In the genomic region with DNA sequence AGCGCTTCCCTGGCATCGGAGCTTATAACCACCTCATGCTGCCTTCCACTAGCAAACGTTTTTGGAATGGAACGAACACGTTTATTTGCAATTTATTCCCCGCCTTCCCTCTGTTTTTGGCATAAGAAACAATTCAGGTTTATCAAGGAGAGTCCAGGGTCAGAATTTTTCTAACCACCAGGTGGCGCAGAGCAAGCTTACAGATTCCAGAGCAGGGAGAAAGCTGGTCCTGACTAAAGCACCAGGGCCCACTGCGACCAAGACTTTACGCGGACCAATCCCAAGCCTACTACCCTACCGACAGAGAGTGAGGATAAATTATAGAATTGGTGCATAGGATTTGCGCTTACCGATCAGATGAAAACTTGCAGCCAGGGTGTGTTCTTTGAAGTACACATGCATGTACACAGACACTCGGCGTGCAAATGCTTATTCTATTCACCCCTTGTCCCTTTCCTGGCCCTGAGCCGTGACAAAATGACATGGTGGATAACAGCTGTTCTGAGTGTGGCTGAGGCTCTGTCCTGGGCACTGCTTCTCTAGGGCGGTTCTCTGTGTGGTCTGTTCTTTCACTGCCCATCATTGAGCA, we compare ENCODE assay signal across 8 cellular contexts. TPM values are rescaled to one million over a fixed set of nuclear protein-coding genes. Genes with fewer than 3 reads are reported as not detected.
DNase-seq lines count a peak whose midpoint lies in the region; ATAC-seq and TF ChIP-seq lines count a peak whose summit lies in the region.

No MANE protein-coding gene starts in this region.

- H3K36me3 Mint-ChIP-seq in CD14-positive monocyte = peaks cover 21 to 24% of the 10 kb centered on the region in 2 donors

- TF ChIP-seq POLR2A in adrenal gland (IDR thresholded peaks at IDR 0.05) = no peak
- TF ChIP-seq POLR2A in prostate gland (IDR thresholded peaks at IDR 0.05) = no peak

- TF ChIP-seq CTCF in CD14-positive monocyte (IDR thresholded peaks at IDR 0.05) = peak; percentile 86
- TF ChIP-seq CTCF in LNCaP clone FGC (IDR thresholded peaks at IDR 0.05; ENCODE audit: control insufficient read depth, extremely low read depth, insufficient read depth) = peak; percentile 76
- peak; percentile 71 to 86 (median 78) for TF ChIP-seq CTCF in adrenal gland (IDR thresholded peaks at IDR 0.05)
- TF ChIP-seq CTCF in right atrium auricular region (IDR thresholded peaks at IDR 0.05) = peak; percentile 69 to 87
- TF ChIP-seq CTCF in prostate gland (IDR thresholded peaks at IDR 0.05) = peak in 3 of 4 experiments; percentile 75 to 80 (median 80)

- H3K9me3 ChIP-seq in SK-N-MC (ENCODE audit: low read depth, low read length) (no peaks in the 10 kb centered on the region), adrenal gland (replicated peaks in 1 of 3) (no peaks in the 10 kb centered on the region), right atrium auricular region (no peaks in the 10 kb centered on the region), prostate gland (no peaks in the 10 kb centered on the region)

- H3K4me3 ChIP-seq in LNCaP clone FGC (ENCODE audit: low read depth, low read length) (no peak overlapping the region), SK-N-MC (peak overlapping the region; percentile 44), adrenal gland (no peak overlapping the region), right atrium auricular region (peak overlapping the region; percentile 7 to 19), prostate gland (peak overlapping the region in 1 of 2 donors; percentile 7)

- peak; percentile 69 for ATAC-seq in GM19452 (IDR thresholded peaks at IDR 0.05; ENCODE audit: unreplicated experiment)
- ATAC-seq in GM18873 (IDR thresholded peaks at IDR 0.05; ENCODE audit: low FRiP score, unreplicated experiment) = no peak

- H3K27me3 Mint-ChIP-seq in CD14-positive monocyte (ENCODE audit: low read depth in 3 of 3) = peaks cover 0 to 6% (median 3%) of the 10 kb centered on the region in 3 donors

- H3K4me1 Mint-ChIP-seq in CD14-positive monocyte = peaks cover 10% of the 10 kb centered on the region

- H3K27ac Mint-ChIP-seq in CD14-positive monocyte = peak overlapping the region in 2 of 7 donors; percentile 50 to 55

- no peak overlapping the region for H3K9ac ChIP-seq in SK-N-MC (ENCODE audit: insufficient read length)

- intact Hi-C loops in CD14-positive monocyte (cut with micrococcal nuclease) (loop anchor here (5.0 to 10.0 kb wide), 3 partner anchors 474 to 992 kb away; no protein-coding TSS in a partner anchor), adrenal gland (cut with DNase I) (loop anchor here in 1 of 2 donors (10.0 kb wide), 1 partner anchor 594 kb away; no protein-coding TSS in a partner anchor), prostate gland (cut with DNase I) (loop anchor here (5.0 to 10.0 kb wide), 3 partner anchors 282 to 994 kb away; no protein-coding TSS in a partner anchor)

- DNase-seq in CD14-positive monocyte (ENCODE audit: low spot score) = peak; percentile 62
- DNase-seq in LNCaP clone FGC (ENCODE audit: low read depth) = peak; percentile 58
- DNase-seq in SK-N-MC (ENCODE audit: low read depth, low spot score) = peak; percentile 59
- DNase-seq in adrenal gland = peak; percentile 75 to 93 (median 85)
- DNase-seq in right atrium auricular region (ENCODE audit: low spot score) = peak; percentile 88
- DNase-seq in prostate gland (ENCODE audit: low spot score) = peak; percentile 80

- H3K27ac ChIP-seq in SK-N-MC = peak overlapping the region; percentile 22; the same call in 1 of the 2 replicates
- H3K27ac ChIP-seq in adrenal gland = no peak overlapping the region
- peak overlapping the region in 1 of 2 donors; percentile 46 for H3K27ac ChIP-seq in right atrium auricular region
- H3K27ac ChIP-seq in prostate gland = peak overlapping the region in 1 of 2 donors; percentile 35

- H3K4me1 ChIP-seq in adrenal gland (replicated peaks in 1 of 2) (no peaks in the 10 kb centered on the region), right atrium auricular region (peaks cover 0 to 16% of the 10 kb centered on the region in 2 donors), prostate gland (replicated peaks) (no peaks in the 10 kb centered on the region)

- H3K36me3 ChIP-seq in SK-N-MC (ENCODE audit: insufficient read depth, low read length) (peaks cover 23% of the 10 kb centered on the region), adrenal gland (replicated peaks in 1 of 2) (peaks cover 0 to 7% of the 10 kb centered on the region in 2 donors), right atrium auricular region (peaks cover 18% of the 10 kb centered on the region), prostate gland (no peaks in the 10 kb centered on the region)

- H3K4me3 Mint-ChIP-seq in CD14-positive monocyte = peak overlapping the region; percentile 49 to 83

- no peaks in the 10 kb centered on the region for H3K9me3 Mint-ChIP-seq in CD14-positive monocyte

- WGBS in adrenal gland, 4 donors = 16 to 26% (median 24%) methylated on average over 13 to 17 of the region's 17 CpGs
- 28% methylated on average over 17 of the region's 17 CpGs for WGBS in prostate gland

- H3K27me3 ChIP-seq in adrenal gland (no peaks in the 10 kb centered on the region), right atrium auricular region (no peaks in the 10 kb centered on the region), prostate gland (replicated peaks; ENCODE audit: insufficient read depth) (no peaks in the 10 kb centered on the region)

RNA-seq across cellular contexts. Expression of a gene that starts 34.7 kb away (rescaled TPM):
- 10 to 100 TPM; 15.9 to 17.5 TPM for polyA plus RNA-seq in CD14-positive monocyte
- 10 to 100 TPM; 23.6 to 60.2 (median 42.1) TPM for total RNA-seq in adrenal gland
- polyA plus RNA-seq in adrenal gland = 10 to 100 TPM; 17.0 to 38.2 (median 17.6) TPM
- total RNA-seq in right atrium auricular region = 10 to 100 TPM; 39.0 to 43.5 TPM
- 10 to 100 TPM; 23.2 to 47.5 TPM for total RNA-seq in prostate gland

Comparison
In these comparisons a context has a peak if more than half of its experiments do, and no peak if none do; other contexts are left out.
1. H3K4me3 ChIP-seq: peak in SK-N-MC (single experiment) and right atrium auricular region (2 of 2); none in LNCaP clone FGC (single experiment) and adrenal gland (0 of 4).
2. Peak in every context shown above with its lines, with median percentiles within 50 percentile points of each other: DNase-seq and CTCF ChIP-seq.